Comparison of ENCODE assay signal across 20 cellular contexts in the genomic region with DNA sequence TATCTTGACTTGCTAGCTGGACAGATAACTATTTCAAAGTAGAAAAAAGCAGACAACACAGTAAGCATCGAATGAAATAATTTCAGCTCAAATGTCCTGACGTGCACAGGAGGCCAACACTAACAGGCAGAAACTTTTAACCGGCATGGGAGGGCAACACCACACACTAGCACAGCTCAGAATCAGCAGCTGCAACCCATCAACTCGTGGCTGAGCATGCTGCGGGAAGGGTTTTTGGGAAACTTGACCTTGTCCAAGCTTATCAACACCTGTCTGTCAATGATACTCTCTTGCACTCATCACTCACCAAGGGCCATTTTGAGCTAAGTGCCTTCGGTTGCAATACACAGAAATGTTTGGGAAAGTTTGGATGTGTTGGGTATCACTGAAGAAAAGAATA.
A peak's percentile ranks its signal among the peaks of the same experiment; 100 is the strongest.
DNase-seq lines count a peak whose midpoint lies in the region; ATAC-seq and TF ChIP-seq lines count a peak whose summit lies in the region.
"Had no signal": no experiment of that assay in that cellular context is flagged by ENCODE, and none has a peak within 500 bp of the region (broad histone marks: within the 10 kb centered on the region; RNA-seq: fewer than 3 reads in every experiment).

No MANE protein-coding gene starts in this region.

- TF ChIP-seq CTCF in cardiac muscle cell (IDR thresholded peaks at IDR 0.05; ENCODE audit: low read depth, low read length) (no peak), type B pancreatic cell (conservative IDR thresholded peaks at IDR 0.05) (no peak)

- H3K9me3 ChIP-seq in cardiac muscle cell (ENCODE audit: low read depth) (no peaks in the 10 kb centered on the region), HAP-1 (no peaks in the 10 kb centered on the region; the same call in 1 of the 2 replicates)
- H3K9me3 ChIP-seq: BLaER1 had no signal

- H3K4me3 Mint-ChIP-seq in type B pancreatic cell = no peak overlapping the region
- H3K4me3 Mint-ChIP-seq: B cell; CD4-positive, alpha-beta T cell; CD8-positive, alpha-beta memory T cell had no signal

- H3K36me3 ChIP-seq in cardiac muscle cell (no peaks in the 10 kb centered on the region), HAP-1 (replicated peaks) (no peaks in the 10 kb centered on the region)
- H3K36me3 ChIP-seq: BLaER1 had no signal

- no peak overlapping the region for H3K27ac Mint-ChIP-seq in type B pancreatic cell
- H3K27ac Mint-ChIP-seq: B cell; CD4-positive, alpha-beta T cell had no signal

- intact Hi-C loops in Right ventricle myocardium superior (cut with DNase I) = no loop called here

- in situ Hi-C loops in HAP-1 (cut with MboI; ENCODE audit: low sequenced_read_pairs) = no loop called here

- H3K4me3 ChIP-seq in cardiac muscle cell (no peak overlapping the region), HAP-1 (no peak overlapping the region)
- H3K4me3 ChIP-seq: BLaER1, GM12878 had no signal

- H3K27me3 Mint-ChIP-seq in type B pancreatic cell = peaks cover 30% of the 10 kb centered on the region
- H3K27me3 Mint-ChIP-seq: B cell had no signal

- H3K4me1 ChIP-seq in cardiac muscle cell (ENCODE audit: low read depth) (peaks cover 17% of the 10 kb centered on the region), HAP-1 (no peaks in the 10 kb centered on the region)

- peak overlapping the region; percentile 37 for H3K27ac ChIP-seq in cardiac muscle cell
- H3K27ac ChIP-seq: 22Rv1, BLaER1, C4-2B had no signal

- H3K9me3 Mint-ChIP-seq in type B pancreatic cell = peaks cover 6% of the 10 kb centered on the region
- H3K9me3 Mint-ChIP-seq: CD4-positive, alpha-beta T cell had no signal

- ATAC-seq in Right ventricle myocardium superior (ENCODE audit: poor library complexity) = no peak
- ATAC-seq in HG03342 (IDR thresholded peaks at IDR 0.05; ENCODE audit: unreplicated experiment) = no peak
- ATAC-seq: GM12878 had no signal

- peak in 1 of 2 donors; percentile 81 for DNase-seq in cardiac muscle cell (ENCODE audit: low read depth in 1 of 2, low spot score in 1 of 2)
- DNase-seq in Right ventricle myocardium superior = no peak
- DNase-seq in islet precursor cell = peak; percentile 19
- DNase-seq in mesenteric fat pad (ENCODE audit: low spot score) = peak; percentile 28
- peak; percentile 40 for DNase-seq in type B pancreatic cell (ENCODE audit: extremely low spot score, unreplicated experiment)
- no peak for DNase-seq in NCI-H748 treated with DMSO at 0.1 percent for 48 hours (lab: John Stamatoyannopoulos, UW)
- no peak for DNase-seq in HAP-1 (ENCODE audit: low spot score in 2 of 2)
- DNase-seq: CD4-positive, alpha-beta T cell; CD8-positive, alpha-beta memory T cell; DMS 273 treated with DMSO at 0.1 percent for 48 hours; EL; GDM1; GOT3; HCEC 1CT had no signal

- no peaks in the 10 kb centered on the region for H3K36me3 Mint-ChIP-seq in type B pancreatic cell
- H3K36me3 Mint-ChIP-seq: CD8-positive, alpha-beta memory T cell had no signal

- no peaks in the 10 kb centered on the region for H3K4me1 Mint-ChIP-seq in type B pancreatic cell (ENCODE audit: unreplicated experiment)
- H3K4me1 Mint-ChIP-seq: B cell; CD8-positive, alpha-beta memory T cell had no signal

- peaks cover 40% of the 10 kb centered on the region for H3K27me3 ChIP-seq in cardiac muscle cell
- H3K27me3 ChIP-seq in HAP-1 (ENCODE audit: low read depth) = no peaks in the 10 kb centered on the region
- H3K27me3 ChIP-seq: BLaER1 had no signal

Comparison
In these comparisons a context has a peak if more than half of its experiments do, and no peak if none do; other contexts are left out.
1. DNase-seq: peak in islet precursor cell (single experiment), mesenteric fat pad (single experiment) and type B pancreatic cell (single experiment); none in Right ventricle myocardium superior (single experiment), NCI-H748 treated with DMSO at 0.1 percent for 48 hours (single experiment) and HAP-1 (0 of 2).